Comparison of ENCODE assay signal across 17 cellular contexts in genomic region chr12:115013668-115014072, GRCh38.
"Had no signal": no experiment of that assay in that cellular context is flagged by ENCODE, and none has a peak within 500 bp of the region (broad histone marks: within the 10 kb centered on the region; RNA-seq: fewer than 3 reads in every experiment).

No MANE protein-coding gene starts in this region.

- H3K27me3 Mint-ChIP-seq: activated CD4-positive, alpha-beta T cell treated with anti-CD3 and anti-CD28 coated beads for 36 hours; effector memory CD8-positive, alpha-beta T cell had no signal

- H3K36me3 ChIP-seq: adrenal gland, thyroid gland had no signal

- ATAC-seq: activated CD4-positive, alpha-beta T cell treated with anti-CD3 and anti-CD28 coated beads for 36 hours; activated naive CD4-positive, alpha-beta T cell treated with anti-CD3 and anti-CD28 coated beads, Interleukin-2, amount 50 U/mL, for 72 hours; effector memory CD8-positive, alpha-beta T cell; left lobe of liver; natural killer cell had no signal

- H3K4me1 ChIP-seq: adrenal gland, thyroid gland had no signal

- H3K27ac ChIP-seq: thyroid gland had no signal

- H3K4me3 ChIP-seq: adrenal gland, thyroid gland had no signal

- H3K27ac Mint-ChIP-seq: activated CD4-positive, alpha-beta T cell treated with anti-CD3 and anti-CD28 coated beads for 36 hours; activated naive CD4-positive, alpha-beta T cell treated with anti-CD3 and anti-CD28 coated beads, Interleukin-2, amount 50 U/mL, for 72 hours; activated T-helper 1 cell treated with anti-CD3 and anti-CD28 coated beads, Interleukin-12 subunit alpha, Interleukin-12 subunit beta, Interleukin-2, Interleukin-4 antibody, amounts not matched to agents 30 ng/mL and 10 ng/mL and 1 ng/mL, durations not matched to agents 14 hours and 24 hours and 36 hours; effector memory CD8-positive, alpha-beta T cell; memory B cell; natural killer cell had no signal

- H3K9me3 ChIP-seq: adrenal gland, thyroid gland had no signal

- H3K4me3 Mint-ChIP-seq: activated CD4-positive, alpha-beta T cell treated with anti-CD3 and anti-CD28 coated beads for 36 hours; activated T-helper 1 cell treated with anti-CD3 and anti-CD28 coated beads, Interleukin-12 subunit alpha, Interleukin-12 subunit beta, Interleukin-2, Interleukin-4 antibody, amounts not matched to agents 30 ng/mL and 10 ng/mL and 1 ng/mL, durations not matched to agents 14 hours and 24 hours and 36 hours; effector memory CD8-positive, alpha-beta T cell; memory B cell; natural killer cell had no signal

- DNase-seq: activated CD4-positive, alpha-beta T cell treated with anti-CD3 and anti-CD28 coated beads for 36 hours; activated CD4-positive, alpha-beta T cell treated with anti-CD3 and anti-CD28 coated beads, Interleukin-2, amount 50 U/mL, for 48 hours; activated gamma-delta T cell treated with Interleukin-2 at 50 U/mL for 16 hours; activated T-cell treated with anti-CD3 and anti-CD28 coated beads for 4 hours; adrenal gland; dermis blood vessel endothelial cell; effector memory CD8-positive, alpha-beta T cell; natural killer cell; stimulated activated CD4-positive, alpha-beta T cell treated with anti-CD3 and anti-CD28 coated beads, Interleukin-2, amount 100 ng/mL, for 24 hours; stimulated activated naive CD4-positive, alpha-beta T cell treated with Interleukin-2 at 50 U/mL for 16 hours; SW 1271; T-helper 2 cell; thyroid gland had no signal

- H3K27me3 ChIP-seq: adrenal gland, thyroid gland had no signal

- H3K36me3 Mint-ChIP-seq: natural killer cell had no signal

- H3K4me1 Mint-ChIP-seq: activated CD4-positive, alpha-beta T cell treated with anti-CD3 and anti-CD28 coated beads for 36 hours; memory B cell; natural killer cell had no signal
